ENCODE assay signal across 20 cellular contexts in the genomic region with DNA sequence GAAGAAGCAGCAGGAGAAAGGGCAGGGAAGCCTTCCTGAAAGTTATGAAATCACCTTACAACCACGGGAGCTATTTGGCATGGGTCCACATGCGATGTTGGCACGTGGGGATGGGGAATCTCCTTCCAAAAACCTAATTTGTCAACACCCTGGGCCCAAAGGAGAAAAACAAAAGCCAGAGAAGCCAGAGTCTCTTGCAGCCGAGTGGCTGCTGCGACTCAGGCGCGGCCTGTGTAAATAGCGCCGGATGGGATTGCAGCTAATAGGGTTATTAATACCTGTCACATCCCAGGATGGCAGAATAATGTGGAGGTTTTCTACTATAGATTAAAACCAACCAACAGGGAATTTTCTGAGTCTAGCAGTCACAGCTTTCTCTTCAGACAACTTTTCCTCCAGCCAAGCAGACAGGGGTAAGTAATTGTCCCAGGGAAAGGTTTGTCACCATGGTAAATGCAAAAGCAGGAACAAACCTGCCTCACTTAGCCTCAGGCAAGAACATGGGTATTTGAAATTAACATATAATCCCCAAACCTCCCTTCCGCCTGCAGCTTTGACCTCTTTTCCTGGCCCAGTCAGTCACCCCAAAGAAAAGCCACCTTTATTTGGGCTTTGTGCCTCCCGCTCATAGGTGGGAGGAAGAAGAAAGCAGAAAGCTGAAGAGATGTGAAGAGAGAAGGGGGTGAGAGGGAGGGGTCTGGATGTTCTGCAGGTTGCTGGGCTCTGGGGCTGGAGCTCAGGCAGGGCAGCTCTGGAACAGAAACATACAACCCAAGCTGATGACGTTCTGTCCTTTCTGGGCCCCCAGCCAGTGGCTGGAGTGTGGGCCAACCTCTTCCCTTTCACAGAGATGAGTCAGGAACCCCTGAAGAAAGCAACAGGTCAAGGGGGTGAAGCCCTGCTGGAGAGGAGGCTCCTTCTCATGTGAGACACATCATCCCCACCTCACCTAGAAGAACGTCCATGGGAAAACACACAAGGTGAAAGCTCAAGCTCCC.
DNase-seq lines count a peak whose midpoint lies in the region; ATAC-seq and TF ChIP-seq lines count a peak whose summit lies in the region.
"Had no signal": no experiment of that assay in that cellular context is flagged by ENCODE, and none has a peak within 500 bp of the region (broad histone marks: within the 10 kb centered on the region; RNA-seq: fewer than 3 reads in every experiment).

No MANE protein-coding gene starts in this region.

- intact Hi-C loops in Right ventricle myocardium superior (cut with DNase I) = no loop called here

- ATAC-seq in Right ventricle myocardium superior (ENCODE audit: poor library complexity) = peak; percentile 85

- in situ Hi-C loops in GM13977 (cut with MboI; ENCODE audit: low pct_unique_long_range_greater_than_20kb, low sequenced_read_pairs, unreplicated experiment) = no loop called here

- TF ChIP-seq CTCF in GM13977 (IDR thresholded peaks at IDR 0.05; ENCODE audit: extremely low read depth, insufficient read depth, missing control alignments) = no peak

- peak; percentile 29 for DNase-seq in NCI-H2196 (lab: John Stamatoyannopoulos, UW; ENCODE audit: unreplicated experiment)
- DNase-seq in NCI-H2196 treated with DMSO at 0.1 percent for 48 hours (lab: John Stamatoyannopoulos, UW; ENCODE audit: unreplicated experiment) = no peak
- DNase-seq in NCI-H69 (lab: John Stamatoyannopoulos, UW) = peak; percentile 83
- DNase-seq in Right ventricle myocardium superior = peak; percentile 64
- DNase-seq in renal cortical epithelial cell (ENCODE audit: low read depth) = peak; percentile 23
- no peak for DNase-seq in NCI-H1694 (lab: John Stamatoyannopoulos, UW)
- DNase-seq in LoVo (ENCODE audit: low spot score) = no peak
- no peak for DNase-seq in GM13977 (ENCODE audit: low spot score)
- DNase-seq: activated CD8-positive, alpha-beta memory T cell treated with anti-CD3 and anti-CD28 coated beads, Interleukin-2, amount 50 U/mL, for 48 hours; activated naive CD4-positive, alpha-beta T cell treated with Interleukin-2 at 50 U/mL for 16 hours; aorta; CD4-positive, CD25-positive, alpha-beta regulatory T cell; cortex of kidney; foreskin fibroblast; HFFc6; NCI-H2171; PC-9; stimulated activated CD4-positive, alpha-beta T cell treated with anti-CD3 and anti-CD28 coated beads, Interleukin-4, amount 100 ng/mL, for 24 hours; T1000; uterus had no signal

Comparison
In these comparisons a context has a peak if more than half of its experiments do, and no peak if none do; other contexts are left out.
1. DNase-seq: peak in NCI-H2196 (single experiment), NCI-H69 (single experiment), Right ventricle myocardium superior (single experiment) and renal cortical epithelial cell (single experiment); none in NCI-H2196 treated with DMSO at 0.1 percent for 48 hours (single experiment), NCI-H1694 (single experiment), LoVo (single experiment) and GM13977 (single experiment).